Comparison of ENCODE assay signal across 26 cellular contexts in genomic region chr1:30162565-30162964, GRCh38.
"Had no signal": no experiment of that assay in that cellular context is flagged by ENCODE, and none has a peak within 500 bp of the region (broad histone marks: within the 10 kb centered on the region; RNA-seq: fewer than 3 reads in every experiment).

No MANE protein-coding gene starts in this region.

- H3K36me3 ChIP-seq: neural progenitor cell, ovary, right lobe of liver, sigmoid colon, stomach, thoracic aorta, thyroid gland, transverse colon, upper lobe of right lung, uterus had no signal

- H3K27me3 ChIP-seq: neural progenitor cell, ovary, right lobe of liver, thyroid gland, upper lobe of right lung, uterus had no signal

- H3K9me3 ChIP-seq: ovary, psoas muscle, right lobe of liver, sigmoid colon, stomach, thoracic aorta, thyroid gland, transverse colon, upper lobe of right lung, uterus had no signal

- H3K9ac ChIP-seq: neural progenitor cell, parathyroid adenoma had no signal

- H3K79me2 ChIP-seq: parathyroid adenoma had no signal

- H3K4me2 ChIP-seq: neural progenitor cell had no signal

- ATAC-seq: naive thymus-derived CD8-positive, alpha-beta T cell; natural killer cell treated with Interleukin-12 subunit alpha and Interleukin-12 subunit beta and Interleukin-15 and Interleukin-18, amount 100 ng/mL, for 72 hours; psoas muscle; right cardiac atrium; stimulated activated effector memory CD8-positive, alpha-beta T cell treated with anti-CD3 and anti-CD28 coated beads, Interleukin-12 subunit alpha, Interleukin-12 subunit beta, amount 100 ng/mL, for 72 hours; stimulated activated naive B cell treated with anti-CD40 and anti-IgM and Interleukin-4, amounts not matched to agents 10 μg/mL and 1 μg/mL and 100 μg/mL, for 72 hours had no signal

- DNase-seq: naive B cell; naive thymus-derived CD8-positive, alpha-beta T cell; occipital lobe; ovary; posterior cingulate gyrus; psoas muscle; right cardiac atrium; right lobe of liver; sigmoid colon; small intestine; stimulated activated CD4-positive, alpha-beta T cell treated with anti-CD3 and anti-CD28 coated beads, Interleukin-15, amount 100 ng/mL, for 24 hours; stimulated activated CD4-positive, alpha-beta T cell treated with anti-CD3 and anti-CD28 coated beads, Interleukin-2, amount 100 ng/mL, for 24 hours; stimulated activated CD4-positive, alpha-beta T cell treated with anti-CD3 and anti-CD28 coated beads, Interleukin-2, amount 100 ng/mL, for 48 hours; stimulated activated CD4-positive, alpha-beta T cell treated with anti-CD3 and anti-CD28 coated beads, Interleukin-4, amount 100 ng/mL, for 24 hours; stimulated activated naive B cell treated with anti-CD40 and anti-IgM and Interleukin-4, amounts not matched to agents 10 μg/mL and 1 μg/mL and 100 μg/mL, for 72 hours; stimulated activated naive CD4-positive, alpha-beta T cell treated with Interleukin-2 at 50 U/mL for 16 hours; stomach; thyroid gland; transverse colon; upper lobe of right lung; uterus had no signal

- H2AFZ ChIP-seq: neural progenitor cell, parathyroid adenoma had no signal

- H3K27ac ChIP-seq: neural progenitor cell, ovary, parathyroid adenoma, psoas muscle, right lobe of liver, sigmoid colon, stomach, thoracic aorta, thyroid gland, transverse colon, upper lobe of right lung, uterus had no signal

- FAIRE-seq: small intestine had no signal

- H3K4me1 ChIP-seq: neural progenitor cell, parathyroid adenoma, psoas muscle, right lobe of liver, sigmoid colon, stomach, thyroid gland, transverse colon, upper lobe of right lung, uterus had no signal

- H3K4me3 ChIP-seq: neural progenitor cell, ovary, psoas muscle, right lobe of liver, sigmoid colon, stomach, thoracic aorta, thyroid gland, transverse colon, upper lobe of right lung, uterus had no signal
